8 cellular contexts compared by ENCODE assay signal in the genomic region with DNA sequence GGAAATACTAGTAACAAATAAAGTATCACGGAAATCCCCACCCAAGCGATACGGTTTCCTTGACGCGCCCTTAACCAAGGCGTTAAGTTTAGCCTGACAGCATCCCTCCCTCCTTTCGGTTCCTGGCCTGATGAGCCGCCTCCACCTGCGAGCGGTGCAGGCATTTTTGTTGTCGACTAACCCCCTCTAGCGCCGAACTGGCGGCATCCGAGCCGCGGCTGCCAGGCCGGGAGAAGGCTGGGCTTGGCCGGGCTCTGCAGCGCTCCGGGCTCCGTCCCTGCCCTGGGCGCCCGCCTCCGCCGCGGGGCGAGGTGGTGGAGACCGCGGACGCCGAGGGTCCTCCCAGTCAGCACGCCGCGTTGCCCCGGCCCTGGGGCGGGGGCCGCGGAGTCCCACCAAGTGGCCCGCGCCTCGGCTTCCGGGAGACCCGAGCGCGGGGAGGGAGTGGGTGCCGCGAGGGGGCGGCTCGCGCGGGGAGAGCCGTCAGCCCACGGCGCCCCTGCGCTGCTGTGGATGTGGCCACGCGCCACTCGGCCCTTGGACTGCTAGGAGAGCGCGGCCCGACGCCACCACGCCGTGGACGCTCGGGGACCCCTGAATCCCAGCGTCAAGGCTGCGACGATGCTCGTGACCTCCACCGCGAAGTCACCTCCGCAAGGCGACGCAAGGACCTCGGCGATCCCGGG. TPM values are rescaled to one million over a fixed set of nuclear protein-coding genes. Genes with fewer than 3 reads are reported as not detected.
DNase-seq lines count a peak whose midpoint lies in the region; ATAC-seq, FAIRE-seq and TF ChIP-seq lines count a peak whose summit lies in the region.

No MANE protein-coding gene starts in this region.

- H3K36me3 ChIP-seq in PC-9 (ENCODE audit: low read depth) (no peaks in the 10 kb centered on the region), GM12878 (ENCODE audit: control insufficient read depth in 2 of 2, insufficient read depth in 2 of 2, low read length in 1 of 2) (no peaks in the 10 kb centered on the region), iPS DF 6.9 (ENCODE audit: control insufficient read depth, insufficient read depth, low read length) (no peaks in the 10 kb centered on the region), sigmoid colon (no peaks in the 10 kb centered on the region)

- TF ChIP-seq EP300 in GM12878 (IDR thresholded peaks at IDR 0.05; ENCODE audit: borderline replicate concordance in 1 of 2, control insufficient read depth in 1 of 2, low read depth in 2 of 2, low read length in 2 of 2) (no peak; a peak in 1 of 4 replicates), sigmoid colon (IDR thresholded peaks at IDR 0.05) (no peak)

- CTCF ChIA-PET in PC-9 (lab: Charles Lee): interaction anchor here (0.7 kb wide), 1 partner anchor 14 kb away, joined by 4 read pairs; no protein-coding TSS in a partner anchor
- CTCF ChIA-PET in GM12878 (lab: Yijun Ruan, JAX): no interaction called here

- H3K4me2 ChIP-seq in PC-9: peak overlapping the region; percentile 97
- peak overlapping the region; percentile 76 for H3K4me2 ChIP-seq in GM12878 (ENCODE audit: control insufficient read depth, insufficient read depth)

- TF ChIP-seq POLR2A in GM12878 (IDR thresholded peaks at IDR 0.05; ENCODE audit: low read depth, low read length): no peak
- no peak for TF ChIP-seq POLR2A in sigmoid colon (IDR thresholded peaks at IDR 0.05)

- H3K79me2 ChIP-seq in PC-9 (ENCODE audit: low read depth) (no peaks in the 10 kb centered on the region), GM12878 (ENCODE audit: control insufficient read depth, insufficient read depth, low read length) (no peaks in the 10 kb centered on the region)

- BruUV-seq in PC-9 (replicated peaks; lab: Mats Ljungman, UMichigan) (no TSS peak), GM12878 (replicated peaks; lab: Mats Ljungman, UMichigan) (no TSS peak)

- RAD21 ChIA-PET in GM12878 (lab: Charles Lee; ENCODE audit: unreplicated experiment): no interaction called here

- DNase-seq in DMS53 treated with DMSO at 0.1 percent for 48 hours (lab: John Stamatoyannopoulos, UW; ENCODE audit: unreplicated experiment) (peak; percentile 76), HK-2 (ENCODE audit: unreplicated experiment) (peak; percentile 90), PC-9 (peak; percentile 70 to 87), GM12878 (ENCODE audit: low read depth, low spot score) (peak; percentile 13), iPS DF 6.9 (ENCODE audit: low read depth, low spot score) (peak; percentile 80), sigmoid colon (peak; percentile 89), cortex of kidney (lab: John Stamatoyannopoulos, UW) (no peak)

- ATAC-seq in GM21360 (IDR thresholded peaks at IDR 0.05; ENCODE audit: unreplicated experiment): peak; percentile 100
- peak; percentile 100 for ATAC-seq in GM12878

- H3K27me3 ChIP-seq in PC-9 (ENCODE audit: insufficient read depth, low read depth): peaks cover 32% of the 10 kb centered on the region
- peaks cover 0 to 2% of the 10 kb centered on the region in 2 experiments; a peak in 3 of 4 replicates for H3K27me3 ChIP-seq in GM12878 (replicated peaks in 1 of 2; ENCODE audit: control insufficient read depth in 2 of 2, insufficient read depth in 2 of 2, low read length in 1 of 2)
- H3K27me3 ChIP-seq in iPS DF 6.9 (ENCODE audit: control insufficient read depth, insufficient read depth, low read length): peaks cover 7% of the 10 kb centered on the region; the same call in 1 of the 2 replicates
- peaks cover 0 to 5% (median 0%) of the 10 kb centered on the region in 3 donors for H3K27me3 ChIP-seq in sigmoid colon

- H3K4me3 ChIP-seq in PC-9: peak overlapping the region; percentile 62
- H3K4me3 ChIP-seq in GM12878: peak overlapping the region; percentile 36; the same call in 1 of the 2 replicates
- H3K4me3 ChIP-seq in iPS DF 6.9 (ENCODE audit: low read length): peak overlapping the region; percentile 73
- H3K4me3 ChIP-seq in sigmoid colon: peak overlapping the region; percentile 67 to 84 (median 74)

- peak; percentile 56 for FAIRE-seq in GM12878 (lab: Jason Lieb, UNC)

- SMC1A ChIA-PET in GM12878 (lab: Charles Lee; ENCODE audit: uncharacterized antibody, unreplicated experiment): no interaction called here

- H3F3A ChIP-seq in PC-9 (ENCODE audit: insufficient read depth, low read depth): no peaks in the 10 kb centered on the region

- H2AFZ ChIP-seq in PC-9 (peak overlapping the region; percentile 95), GM12878 (ENCODE audit: control insufficient read depth, low read depth, low read length) (peak overlapping the region; percentile 60)

- H3K27ac ChIP-seq in PC-9 (no peak overlapping the region), GM12878 (ENCODE audit: control insufficient read depth, insufficient read depth) (no peak overlapping the region), iPS DF 6.9 (ENCODE audit: low read length) (no peak overlapping the region), sigmoid colon (peak overlapping the region; percentile 79 to 93 (median 90))

- no peaks in the 10 kb centered on the region for H3K9me2 ChIP-seq in PC-9 (ENCODE audit: insufficient read depth)

- intact Hi-C loops in PC-9 (cut with micrococcal nuclease; ENCODE audit: unreplicated experiment): loop anchor here (2.0 kb wide), 1 partner anchor 482 kb away; no protein-coding TSS in a partner anchor
- intact Hi-C loops in GM12878 (cut with micrococcal nuclease; ENCODE audit: unreplicated experiment): loop anchor here (2.0 to 10.0 kb wide), 2 partner anchors 482 to 788 kb away; no protein-coding TSS in a partner anchor
- intact Hi-C loops in sigmoid colon (cut with DNase I): no loop called here

- peaks cover 16% of the 10 kb centered on the region for H3K4me1 ChIP-seq in PC-9 (replicated peaks; ENCODE audit: insufficient read depth)
- peaks cover 10% of the 10 kb centered on the region for H3K4me1 ChIP-seq in GM12878 (ENCODE audit: control insufficient read depth, insufficient read depth, low read length)
- no peaks in the 10 kb centered on the region for H3K4me1 ChIP-seq in iPS DF 6.9 (ENCODE audit: control insufficient read depth, insufficient read depth, low read length)
- H3K4me1 ChIP-seq in sigmoid colon: peaks cover 0 to 22% (median 7%) of the 10 kb centered on the region in 4 donors

- TF ChIP-seq RAD21 in GM12878 (IDR thresholded peaks at IDR 0.05; ENCODE audit: insufficient read depth, low read depth, low read length): peak; percentile 70

- POLR2A ChIA-PET in PC-9 (lab: Charles Lee; ENCODE audit: unreplicated experiment): no interaction called here
- POLR2A ChIA-PET in GM12878 (lab: Charles Lee): no interaction called here

- H3K9ac ChIP-seq in GM12878 (ENCODE audit: control insufficient read depth, insufficient read depth, low read length): no peak overlapping the region

- TF ChIP-seq CTCF in PC-9 (conservative IDR thresholded peaks at IDR 0.05) (peak; percentile 83), GM12878 (IDR thresholded peaks at IDR 0.05 in 2 of 3, conservative IDR thresholded peaks at IDR 0.05 in 1 of 3; ENCODE audit: control insufficient read depth in 2 of 3, extremely low read depth in 1 of 3, insufficient read depth in 1 of 3, low read depth in 3 of 3, low read length in 3 of 3) (peak; percentile 61 to 83 (median 66)), sigmoid colon (IDR thresholded peaks at IDR 0.05) (peak in 2 of 4 experiments; percentile 31 to 63)

- H4K20me1 ChIP-seq in PC-9 (ENCODE audit: insufficient read depth) (0 out of 2 replicates have a peak, but pooled peaks cover 3% of the 10 kb centered on the region), GM12878 (ENCODE audit: control insufficient read depth, insufficient read depth) (no peaks in the 10 kb centered on the region)

- WGBS in GM12878 (ENCODE audit: insufficient coverage, insufficient replicate concordance, low lambda C conversion rate, missing lambda C conversion rate): 11% methylated on average over 68 of the region's 79 CpGs
- WGBS in iPS DF 6.9 (ENCODE audit: insufficient coverage, insufficient read length): no CpG with 5 or more reads among the region's 79 CpGs
- WGBS in sigmoid colon, 2 donors: 1% methylated on average over 79 of the region's 79 CpGs

- no peaks in the 10 kb centered on the region for H3K9me3 ChIP-seq in PC-9 (ENCODE audit: insufficient read depth, low read depth)
- H3K9me3 ChIP-seq in GM12878 (replicated peaks; ENCODE audit: control insufficient read depth, insufficient read depth, low read length): no peaks in the 10 kb centered on the region
- H3K9me3 ChIP-seq in iPS DF 6.9 (ENCODE audit: control insufficient read depth, insufficient read depth, low read length): no peaks in the 10 kb centered on the region
- no peaks in the 10 kb centered on the region for H3K9me3 ChIP-seq in sigmoid colon

- in situ Hi-C loops in GM12878 (cut with MboI): no loop called here

TF ChIP-seq in GM12878, 131 proteins besides CTCF, POLR2A, EP300 and RAD21 (continues in another document):
- no peak for TF ChIP-seq NR2F1 (conservative IDR thresholded peaks at IDR 0.05)
- no peak for TF ChIP-seq EGR1 (IDR thresholded peaks at IDR 0.05; ENCODE audit: borderline replicate concordance in 1 of 2, low read depth in 2 of 2, low read length in 2 of 2)
- TF ChIP-seq RB1 (IDR thresholded peaks at IDR 0.05; ENCODE audit: borderline replicate concordance): no peak

RNA-seq across cellular contexts. Expression of gene EPHA6, which starts 1.1 kb away (rescaled TPM):
- 1.2 TPM in 2 replicates for total RNA-seq in PC-9 (2021)
- not detected in 2 replicates for total RNA-seq in GM12878 (2013; cell fraction: nucleolus; rRNA removed)
- not detected in 2 replicates for total RNA-seq in GM12878 (2014; rRNA removed)
- total RNA-seq in GM12878 (2014; rRNA removed; fragmentation: Illumina TruSeq; extraction: Trizol): not detected in 2 replicates
- total RNA-seq in GM12878 (2021): not detected in 2 replicates
- polyA plus RNA-seq in GM12878 (2011; ENCODE audit: low read depth): not detected
- polyA plus RNA-seq in GM12878 (2011; rRNA removed): not detected in 2 replicates
- polyA plus RNA-seq in GM12878 (2011; cell fraction: cytosol; rRNA removed): not detected in 2 replicates
- polyA plus RNA-seq in GM12878 (2011; cell fraction: nucleus; rRNA removed): not detected in 2 replicates
- polyA plus RNA-seq in GM12878 (2012): not detected in 2 replicates
- polyA plus RNA-seq in GM12878 (2014; fragmentation: Illumina TruSeq; extraction: Trizol): not detected in 2 replicates
- not detected for polyA plus RNA-seq in GM12878 (2014; fragmentation: Nextera tagmentation; extraction: Ambion mirVana)
- polyA plus RNA-seq in GM12878 (2014; rRNA removed): not detected in 2 replicates
- not detected for polyA plus RNA-seq in GM12878 (2016; fragmentation: Nextera tagmentation; extraction: Ambion mirVana)
- not detected in 2 replicates for polyA minus RNA-seq in GM12878 (2011; rRNA and poly(A)+ RNA removed)
- not detected in 2 replicates for polyA minus RNA-seq in GM12878 (2011; cell fraction: cytosol; rRNA and poly(A)+ RNA removed)
- not detected in 2 replicates for polyA minus RNA-seq in GM12878 (2011; cell fraction: nucleus; rRNA and poly(A)+ RNA removed)
- total RNA-seq in sigmoid colon: 10 to 100 TPM; 39.3 to 53.5 (median 47.6) TPM
- polyA plus RNA-seq in sigmoid colon: under 1 TPM in 1 of 3 donors, not detected in 2; 0.58 TPM

Comparison
In these comparisons a context has a peak if more than half of its experiments do, and no peak if none do; other contexts are left out.
1. H3K27ac ChIP-seq: peak in sigmoid colon (4 of 4); none in PC-9 (single experiment), GM12878 (single experiment) and iPS DF 6.9 (single experiment).
2. RNA of gene EPHA6, which starts 1.1 kb away (total RNA-seq): 39.3 to 53.5 TPM in sigmoid colon; 1.2 TPM in PC-9 and not detected in GM12878; every median in the first group is over 10 times any median in the second.
3. Peak in every context shown above with its lines, with median percentiles within 50 percentile points of each other: H3K4me3 ChIP-seq.